1 cellular context compared by ENCODE assay signal in genomic region chr14:53613404-53614253, GRCh38.
TF ChIP-seq lines count a peak whose summit lies in the region.

No MANE protein-coding gene starts in this region.

TF ChIP-seq in SK-N-SH, 30 proteins besides CTCF, POLR2A, EP300 and RAD21 (continued from another document):
- TF ChIP-seq POLR2AphosphoS5 (IDR thresholded peaks at IDR 0.05; ENCODE audit: low read depth, low read length) (no peak), NRF1 (IDR thresholded peaks at IDR 0.05; ENCODE audit: low read depth, low read length) (no peak), EZH2phosphoT487 (IDR thresholded peaks at IDR 0.05; ENCODE audit: borderline replicate concordance, low read depth) (no peak), TAF1 (IDR thresholded peaks at IDR 0.05; ENCODE audit: borderline replicate concordance, low read depth, low read length) (no peak), TCF12 (IDR thresholded peaks at IDR 0.05) (no peak), IRF3 (IDR thresholded peaks at IDR 0.05; ENCODE audit: low read depth, low read length) (no peak), NFIC (IDR thresholded peaks at IDR 0.05; ENCODE audit: borderline replicate concordance) (no peak)
